Comparison of ENCODE assay signal across 8 cellular contexts in the genomic region with DNA sequence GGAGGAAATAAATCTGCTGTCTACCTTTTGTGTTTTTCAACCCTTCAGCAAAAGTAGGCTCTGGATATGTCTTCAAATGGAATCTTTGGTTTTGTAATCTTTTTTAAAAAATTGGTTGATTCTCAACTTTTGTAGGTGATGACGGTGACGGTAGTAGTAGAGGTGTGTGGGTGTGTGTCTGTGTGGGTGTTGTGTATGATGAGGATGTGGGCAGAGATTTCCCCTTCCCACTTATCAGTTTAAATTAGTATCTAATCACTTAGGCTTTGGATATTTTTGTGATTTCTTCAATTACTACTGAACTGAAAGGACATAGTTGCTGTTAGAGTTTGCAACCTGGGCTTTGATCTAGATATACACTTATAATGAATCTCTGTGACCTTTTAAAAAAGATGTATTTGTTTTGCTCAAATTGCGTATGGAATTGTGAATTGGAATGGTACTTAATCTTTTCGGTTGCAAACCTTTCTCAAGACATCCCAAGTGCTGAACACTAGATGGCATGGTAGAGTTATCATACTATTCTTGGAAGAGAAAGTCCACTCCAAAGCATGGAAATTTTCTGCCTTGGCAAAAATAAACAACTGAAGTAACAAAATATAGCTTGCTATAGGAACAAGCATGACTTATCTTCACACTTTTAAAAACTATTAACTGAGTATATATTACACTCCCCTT. TPM values are rescaled to one million over a fixed set of nuclear protein-coding genes. Genes with fewer than 3 reads are reported as not detected.
DNase-seq lines count a peak whose midpoint lies in the region; ATAC-seq and TF ChIP-seq lines count a peak whose summit lies in the region.

No MANE protein-coding gene starts in this region.

- no peak for ATAC-seq in GM18520 (IDR thresholded peaks at IDR 0.05; ENCODE audit: unreplicated experiment)
- ATAC-seq in HG03457 (IDR thresholded peaks at IDR 0.05; ENCODE audit: unreplicated experiment), result no peak
- ATAC-seq in GM18505 (IDR thresholded peaks at IDR 0.05; ENCODE audit: unreplicated experiment), result no peak

- CTCF ChIA-PET in AG04450 (lab: Charles Lee), result interaction anchor here (0.6 to 1.7 kb wide), 21 partner anchors 11 to 1279 kb away, joined by 3 to 7 read pairs (median 3); partner anchors contain the start of gene A1CF

- POLR2A ChIA-PET in AG04450 (lab: Yijun Ruan, JAX), result no interaction called here

- H3K9me3 ChIP-seq in AG04450 (ENCODE audit: control insufficient read depth, insufficient read depth, low read length) (no peaks in the 10 kb centered on the region), adipocyte (ENCODE audit: control insufficient read depth, low read length) (no peaks in the 10 kb centered on the region), vagina (no peaks in the 10 kb centered on the region)

- intact Hi-C loops in vagina (cut with DNase I), result no loop called here

- TF ChIP-seq CTCF in AG04450 (IDR thresholded peaks at IDR 0.05; ENCODE audit: low read depth, low read length) (peak; percentile 74), vagina (IDR thresholded peaks at IDR 0.05) (no peak)

- H3K27ac ChIP-seq in AG04450 (ENCODE audit: low read depth, low read length) (no peak overlapping the region), vagina (no peak overlapping the region)

- H3K9ac ChIP-seq in adipocyte (ENCODE audit: low read length), result no peak overlapping the region

- H3K36me3 ChIP-seq in adipocyte (ENCODE audit: control insufficient read depth, insufficient read depth, low read length, severe bottlenecking) (no peaks in the 10 kb centered on the region), vagina (no peaks in the 10 kb centered on the region)

- peaks cover 15% of the 10 kb centered on the region for H3K4me1 ChIP-seq in adipocyte (ENCODE audit: control insufficient read depth, insufficient read depth, low read length)
- no peaks in the 10 kb centered on the region for H3K4me1 ChIP-seq in vagina

- TF ChIP-seq POLR2A in vagina (IDR thresholded peaks at IDR 0.05) (no peak), GM18505 (IDR thresholded peaks at IDR 0.05; ENCODE audit: borderline replicate concordance, extremely low read depth, insufficient read depth, insufficient read length) (no peak)

- DNase-seq in AG04450 (ENCODE audit: low read depth, low spot score), result peak; percentile 15
- peak; percentile 39 for DNase-seq in HCEC 1CT
- DNase-seq in adipocyte (ENCODE audit: low read depth), result peak; percentile 81
- DNase-seq in iPS-NIHi7 (ENCODE audit: extremely low spot score), result peak; percentile 41
- DNase-seq in vagina (ENCODE audit: extremely low spot score in 2 of 2), result no peak

- no peak overlapping the region for H3K4me3 ChIP-seq in AG04450 (ENCODE audit: low read depth, low read length)
- no peak overlapping the region for H3K4me3 ChIP-seq in adipocyte (ENCODE audit: low read length)
- no peak overlapping the region for H3K4me3 ChIP-seq in vagina

- H3K27me3 ChIP-seq in AG04450 (ENCODE audit: control insufficient read depth, insufficient read depth, low read length) (peaks cover 3% of the 10 kb centered on the region), adipocyte (replicated peaks; ENCODE audit: control insufficient read depth, insufficient read depth, low read length) (no peaks in the 10 kb centered on the region), vagina (no peaks in the 10 kb centered on the region)

RNA-seq across cellular contexts. Expression of gene A1CF, which starts 51.9 kb away (rescaled TPM):
- not detected in 2 replicates for polyA plus RNA-seq in AG04450 (2011; rRNA removed)
- polyA minus RNA-seq in AG04450 (2011; rRNA and poly(A)+ RNA removed), result not detected in 2 replicates
- not detected for total RNA-seq in vagina

Comparison
In these comparisons a context has a peak if more than half of its experiments do, and no peak if none do; other contexts are left out.
1. DNase-seq: peak in AG04450 (single experiment), HCEC 1CT (single experiment), adipocyte (single experiment) and iPS-NIHi7 (single experiment); none in vagina (0 of 2).